Comparison of ENCODE assay signal across 16 cellular contexts in the genomic region with DNA sequence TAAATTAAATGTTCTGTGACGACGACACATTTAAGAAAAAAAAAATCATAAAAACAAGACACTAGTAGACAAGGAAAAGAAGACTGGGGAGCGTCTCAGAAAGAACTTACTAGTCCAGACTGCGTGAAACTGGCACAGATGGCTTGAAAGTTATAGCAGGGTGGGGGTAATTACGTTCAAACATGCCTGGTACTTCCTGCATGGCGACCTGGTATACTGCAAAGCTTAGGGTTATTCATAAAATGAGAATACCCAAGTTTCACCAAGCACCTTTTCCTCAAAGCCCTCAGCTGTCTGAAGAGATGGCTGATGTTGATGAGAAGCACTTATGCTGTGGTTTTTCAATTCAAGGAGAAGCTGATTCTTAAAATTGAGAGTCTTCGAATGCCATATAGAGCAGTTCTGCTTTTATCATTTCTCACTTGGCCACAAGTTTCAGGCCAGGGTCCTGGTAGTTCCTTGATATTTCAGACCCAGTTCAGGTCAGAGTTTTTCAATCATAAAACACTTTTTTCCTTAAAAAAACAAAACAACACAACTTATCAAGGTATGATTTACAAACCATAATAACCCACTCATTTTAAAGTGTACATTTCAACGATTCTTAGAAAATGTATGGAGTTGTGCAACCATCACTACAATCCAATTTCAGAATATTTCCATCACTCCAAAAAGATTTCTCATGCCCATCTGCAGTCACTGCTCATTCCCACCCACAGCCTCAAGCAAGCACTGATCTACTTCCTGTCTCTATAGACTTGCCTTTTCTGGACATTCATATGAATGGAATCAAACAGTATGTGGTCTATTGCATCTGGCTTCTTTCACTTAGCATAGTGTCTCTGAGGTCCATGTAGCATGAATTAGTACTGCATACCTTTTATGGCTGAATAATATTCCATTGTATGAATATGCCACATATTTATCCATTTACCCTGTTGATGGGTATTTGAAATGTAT. TPM values are rescaled to one million over a fixed set of nuclear protein-coding genes. Genes with fewer than 3 reads are reported as not detected.
DNase-seq lines count a peak whose midpoint lies in the region; ATAC-seq, FAIRE-seq and TF ChIP-seq lines count a peak whose summit lies in the region.
"Had no signal": no experiment of that assay in that cellular context is flagged by ENCODE, and none has a peak within 500 bp of the region (broad histone marks: within the 10 kb centered on the region; RNA-seq: fewer than 3 reads in every experiment).

No MANE protein-coding gene starts in this region.

- TF ChIP-seq CTCF in MCF 10A (IDR thresholded peaks at IDR 0.05; ENCODE audit: unreplicated experiment), result no peak
- TF ChIP-seq CTCF in breast epithelium (IDR thresholded peaks at IDR 0.05), result no peak
- TF ChIP-seq CTCF in K562 (IDR thresholded peaks at IDR 0.05 in 2 of 3, conservative IDR thresholded peaks at IDR 0.05 in 1 of 3; ENCODE audit: insufficient read depth in 2 of 3, low read depth in 1 of 3, low read length in 3 of 3), result no peak

- no peaks in the 10 kb centered on the region for H3K9me1 ChIP-seq in K562 (ENCODE audit: control insufficient read depth, insufficient read depth, low read length)

- in situ Hi-C loops in K562 (cut with MboI), result no loop called here

- H3K9ac ChIP-seq in K562 (ENCODE audit: insufficient read depth in 1 of 2, low read depth in 2 of 2, low read length in 2 of 2), result no peak overlapping the region

- no peaks in the 10 kb centered on the region for H4K20me1 ChIP-seq in K562 (replicated peaks; ENCODE audit: control insufficient read depth, insufficient read depth, low read length)

- H3K9me3 ChIP-seq in breast epithelium (no peaks in the 10 kb centered on the region), K562 (replicated peaks; ENCODE audit: control insufficient read depth, insufficient read depth, low read depth, low read length) (no peaks in the 10 kb centered on the region)
- H3K9me3 ChIP-seq: neutrophil, spleen, uterus had no signal

- H3K27me3 Mint-ChIP-seq in MCF 10A (ENCODE audit: insufficient read depth, unreplicated experiment), result no peaks in the 10 kb centered on the region
- peaks cover 25% of the 10 kb centered on the region for H3K27me3 Mint-ChIP-seq in stimulated activated naive CD8-positive, alpha-beta T cell treated with anti-CD3 and anti-CD28 coated beads, Interleukin-15, Interleukin-2, amounts not matched to agents 100 ng/mL and 50 ng/mL, for 24 hours

- 0 out of 2 replicates have a peak overlapping the region, but pooled peaks have one; percentile 29 for H2AFZ ChIP-seq in K562 (ENCODE audit: low read depth, low read length)

- no peak for TF ChIP-seq EP300 in K562 (IDR thresholded peaks at IDR 0.05; ENCODE audit: low read length)

- H3K4me3 ChIP-seq in breast epithelium (no peak overlapping the region), K562 (no peak overlapping the region)
- H3K4me3 ChIP-seq: lung, spleen, uterus had no signal

- POLR2A ChIA-PET in MCF 10A (lab: Yijun Ruan, JAX), result interaction anchor here (1.0 to 4.3 kb wide), 10 partner anchors 11 to 137 kb away, joined by 3 to 26 read pairs (median 4); a partner anchor contains a TSS
- POLR2A ChIA-PET in K562 (lab: Yijun Ruan, JAX), result interaction anchor here (1.3 kb wide), 1 partner anchor 11 kb away, joined by 5 read pairs; no protein-coding TSS in a partner anchor

- H3K27me3 ChIP-seq in breast epithelium (peaks cover 0 to 6% of the 10 kb centered on the region in 2 donors), K562 (ENCODE audit: control insufficient read depth in 2 of 2, insufficient read depth in 2 of 2, low read length in 2 of 2) (peaks cover 0 to 7% of the 10 kb centered on the region in 2 experiments; a peak in 1 of 5 replicates)
- H3K27me3 ChIP-seq: neutrophil, uterus had no signal

- BruUV-seq in MCF 10A (replicated peaks; lab: Mats Ljungman, UMichigan) (no TSS peak), K562 (replicated peaks; lab: Mats Ljungman, UMichigan) (no TSS peak)

- CTCF ChIA-PET in MCF 10A (lab: Yijun Ruan, JAX) (interaction anchor here (0.7 to 1.3 kb wide), 3 partner anchors 11 to 137 kb away, joined by 3 to 5 read pairs (median 3); a partner anchor contains a TSS), K562 (lab: Yijun Ruan, JAX; ENCODE audit: low intra/inter-chr PET ratio) (no interaction called here)

- no peak for TF ChIP-seq RAD21 in K562 (CRISPR knock-in tag; conservative IDR thresholded peaks at IDR 0.05 in 1 of 2, IDR thresholded peaks at IDR 0.05 in 1 of 2)

- H3K36me3 ChIP-seq in breast epithelium (no peaks in the 10 kb centered on the region), K562 (ENCODE audit: control insufficient read depth, insufficient read depth, low read length) (no peaks in the 10 kb centered on the region)
- H3K36me3 ChIP-seq: neutrophil, spleen, uterus had no signal

- no peak for TF ChIP-seq POLR2A in breast epithelium (IDR thresholded peaks at IDR 0.05)
- TF ChIP-seq POLR2A in K562 (conservative IDR thresholded peaks at IDR 0.05), result no peak

- H3K36me3 Mint-ChIP-seq in MCF 10A (ENCODE audit: insufficient read depth, unreplicated experiment), result no peaks in the 10 kb centered on the region
- H3K36me3 Mint-ChIP-seq in stimulated activated naive CD8-positive, alpha-beta T cell treated with anti-CD3 and anti-CD28 coated beads, Interleukin-15, Interleukin-2, amounts not matched to agents 100 ng/mL and 50 ng/mL, for 24 hours (ENCODE audit: low read depth), result no peaks in the 10 kb centered on the region

- no peak for ATAC-seq in K562
- ATAC-seq: Right ventricle myocardium inferior had no signal

- H3K27ac Mint-ChIP-seq in MCF 10A (ENCODE audit: low read depth, unreplicated experiment), result peak overlapping the region; percentile 88
- peak overlapping the region; percentile 9 for H3K27ac Mint-ChIP-seq in stimulated activated naive CD8-positive, alpha-beta T cell treated with anti-CD3 and anti-CD28 coated beads, Interleukin-15, Interleukin-2, amounts not matched to agents 100 ng/mL and 50 ng/mL, for 24 hours
- H3K27ac Mint-ChIP-seq: activated B cell treated with CpG ODN at 0.5 μM for 24 hours had no signal

- H3K4me1 ChIP-seq in breast epithelium, result no peaks in the 10 kb centered on the region
- no peaks in the 10 kb centered on the region for H3K4me1 ChIP-seq in K562 (replicated peaks in 1 of 2; ENCODE audit: control insufficient read depth in 2 of 2, insufficient read depth in 2 of 2, low read length in 2 of 2)
- H3K4me1 ChIP-seq: uterus had no signal

- H3K4me3 Mint-ChIP-seq in MCF 10A (ENCODE audit: unreplicated experiment), result peak overlapping the region; percentile 62
- H3K4me3 Mint-ChIP-seq in stimulated activated naive CD8-positive, alpha-beta T cell treated with anti-CD3 and anti-CD28 coated beads, Interleukin-15, Interleukin-2, amounts not matched to agents 100 ng/mL and 50 ng/mL, for 24 hours, result no peak overlapping the region
- H3K4me3 Mint-ChIP-seq: activated B cell treated with CpG ODN at 0.5 μM for 24 hours had no signal

- no peak overlapping the region for H3K4me2 ChIP-seq in K562 (ENCODE audit: insufficient read depth, low read length)

- WGBS in K562 (ENCODE audit: insufficient coverage, low coverage, missing lambda C conversion rate), result 17% methylated on average over 8 of the region's 8 CpGs

- intact Hi-C loops in MCF 10A (cut with micrococcal nuclease) (no loop called here), breast epithelium (cut with DNase I; ENCODE audit: low total_unique reads) (no loop called here), K562 (cut with micrococcal nuclease) (no loop called here)

- no peak overlapping the region for H3K27ac ChIP-seq in breast epithelium
- no peak overlapping the region for H3K27ac ChIP-seq in K562 (ENCODE audit: extremely low read depth, low read depth, low read length)
- H3K27ac ChIP-seq: spleen, uterus had no signal

- DNase-seq in MCF 10A (ENCODE audit: unreplicated experiment) (peak; percentile 29), breast epithelium (ENCODE audit: low spot score in 2 of 2) (no peak), NOMO-1 (lab: John Stamatoyannopoulos, UW; ENCODE audit: unreplicated experiment in 2 of 2) (peak; percentile 41 to 85), K562 (ENCODE audit: extremely low read depth in 1 of 4, low spot score in 3 of 4) (no peak), KG1 (lab: John Stamatoyannopoulos, UW) (no peak), glomerular visceral epithelial cell (ENCODE audit: extremely low spot score) (no peak)
- DNase-seq in stimulated activated CD4-positive, alpha-beta T cell treated with anti-CD3 and anti-CD28 coated beads, Interleukin-15, amount 100 ng/mL, for 24 hours, result no peak
- DNase-seq: activated B cell treated with CpG ODN at 0.5 μM for 24 hours; activated T-cell treated with anti-CD3 and anti-CD28 coated beads, Interleukin-2, amount 50 U/mL, for 1 hour; IMR-90; spleen; uterus had no signal

- no peaks in the 10 kb centered on the region for H3K9me3 Mint-ChIP-seq in MCF 10A (ENCODE audit: unreplicated experiment)
- no peaks in the 10 kb centered on the region for H3K9me3 Mint-ChIP-seq in stimulated activated naive CD8-positive, alpha-beta T cell treated with anti-CD3 and anti-CD28 coated beads, Interleukin-15, Interleukin-2, amounts not matched to agents 100 ng/mL and 50 ng/mL, for 24 hours
- H3K9me3 Mint-ChIP-seq: activated B cell treated with CpG ODN at 0.5 μM for 24 hours had no signal

- peaks cover 25% of the 10 kb centered on the region for H3K4me1 Mint-ChIP-seq in MCF 10A (ENCODE audit: insufficient read depth, unreplicated experiment)
- H3K4me1 Mint-ChIP-seq in stimulated activated naive CD8-positive, alpha-beta T cell treated with anti-CD3 and anti-CD28 coated beads, Interleukin-15, Interleukin-2, amounts not matched to agents 100 ng/mL and 50 ng/mL, for 24 hours (ENCODE audit: low read depth), result peaks cover 14% of the 10 kb centered on the region
- H3K4me1 Mint-ChIP-seq: activated B cell treated with CpG ODN at 0.5 μM for 24 hours had no signal

- FAIRE-seq in K562 (lab: Jason Lieb, UNC), result no peak

- no peaks in the 10 kb centered on the region for H3K79me2 ChIP-seq in K562 (ENCODE audit: control insufficient read depth, insufficient read depth, low read length)

RNA-seq across cellular contexts. Expression of a gene that starts 24.6 kb away (rescaled TPM):
- total RNA-seq in MCF 10A (2022) (3.2 and 3.4 TPM in 2 replicates), breast epithelium (100 to 1,000 TPM in 1 of 3 donors, 10 to 100 TPM in 2; 30.2 to 178 (median 36.0) TPM), K562 (2014; rRNA removed) (0.73 and 0.86 TPM in 2 replicates), K562 (2014; rRNA removed; fragmentation: Illumina TruSeq; extraction: Trizol) (0.65 and 0.83 TPM in 2 replicates), K562 (2015; rRNA removed; fragmentation: Illumina TruSeq; extraction: Trizol) (0.40 and 0.49 TPM in 2 replicates), K562 (2021) (0.49 and 1.0 TPM in 2 replicates)
- 4.6 and 8.1 TPM in 2 replicates for total RNA-seq in K562 (2011; cell fraction: chromatin; rRNA removed; ENCODE audit: low replicate concordance)
- total RNA-seq in K562 (2011; cell fraction: nucleolus; rRNA removed), result 3.2 and 3.3 TPM in 2 replicates
- total RNA-seq in K562 (2011; cell fraction: nucleoplasm; rRNA removed), result 6.0 and 6.3 TPM in 2 replicates
- polyA plus RNA-seq in K562 (2011; rRNA removed) (1.1 and 1.2 TPM in 2 replicates), K562 (2014; fragmentation: Illumina TruSeq; extraction: Trizol) (0.64 and 0.72 TPM in 2 replicates), K562 (2014; fragmentation: Nextera tagmentation; extraction: Ambion mirVana) (under 1 TPM; 0.18 to 0.39 TPM), K562 (2014; rRNA removed) (0.59 and 1.2 TPM in 2 replicates)
- 0.58 and 0.73 TPM in 2 replicates for polyA plus RNA-seq in K562 (2011; cell fraction: cytosol; rRNA removed)
- 0.76 and 0.98 TPM in 2 replicates for polyA plus RNA-seq in K562 (2011; cell fraction: nucleus; rRNA removed)
- polyA plus RNA-seq in K562 (2012), result 0.18 and 0.29 TPM in 2 replicates
- 0.91 and 1.2 TPM in 2 replicates for polyA minus RNA-seq in K562 (2011; rRNA and poly(A)+ RNA removed)
- not detected in 2 replicates for polyA minus RNA-seq in K562 (2011; cell fraction: cytosol; rRNA and poly(A)+ RNA removed)
- 0.33 and 1.3 TPM in 2 replicates for polyA minus RNA-seq in K562 (2011; cell fraction: nucleus; rRNA and poly(A)+ RNA removed)
- total RNA-seq: activated B cell treated with CpG ODN at 0.5 μM for 24 hours had no signal

Comparison
In these comparisons a context has a peak if more than half of its experiments do, and no peak if none do; other contexts are left out.
1. DNase-seq: peak in MCF 10A (single experiment) and NOMO-1 (2 of 2); none in breast epithelium (0 of 2), K562 (0 of 4), KG1 (single experiment), stimulated activated CD4-positive, alpha-beta T cell treated with anti-CD3 and anti-CD28 coated beads, Interleukin-15, amount 100 ng/mL, for 24 hours (single experiment) and glomerular visceral epithelial cell (single experiment).